In genomic region chr5:471750-472058, GRCh38 we compare ENCODE assay signal across 1 cellular context.
A peak's percentile ranks its signal among the peaks of the same experiment; 100 is the strongest.
TF ChIP-seq lines count a peak whose summit lies in the region.

No MANE protein-coding gene starts in this region.

TF ChIP-seq in HepG2, 621 proteins besides CTCF, POLR2A, EP300 and RAD21:
- TF ChIP-seq ZNF850 (CRISPR knock-in tag; conservative IDR thresholded peaks at IDR 0.05) = 0 out of 2 replicates have a peak, but pooled peaks have one; percentile 40
- 0 out of 2 replicates have a peak, but pooled peaks have one; percentile 36 for TF ChIP-seq ZNF670 (CRISPR knock-in tag; IDR thresholded peaks at IDR 0.05; ENCODE audit: borderline replicate concordance)
- TF ChIP-seq ZNF572 (CRISPR knock-in tag; IDR thresholded peaks at IDR 0.05) = no peak
- no peak for TF ChIP-seq TMF1 (CRISPR knock-in tag; IDR thresholded peaks at IDR 0.05; ENCODE audit: low read depth)
- no peak for TF ChIP-seq MLXIP (CRISPR knock-in tag; IDR thresholded peaks at IDR 0.05; ENCODE audit: borderline replicate concordance)
- TF ChIP-seq ZBTB33 (CRISPR knock-in tag; IDR thresholded peaks at IDR 0.05) = no peak
- no peak for TF ChIP-seq GATAD2A (CRISPR knock-in tag; IDR thresholded peaks at IDR 0.05)
- no peak for TF ChIP-seq GATAD1 (CRISPR knock-in tag; IDR thresholded peaks at IDR 0.05)
